In genomic region chr10:54372164-54372563, GRCh38 we compare ENCODE assay signal across 28 cellular contexts.
"Had no signal": no experiment of that assay in that cellular context is flagged by ENCODE, and none has a peak within 500 bp of the region (broad histone marks: within the 10 kb centered on the region; RNA-seq: fewer than 3 reads in every experiment).

No MANE protein-coding gene starts in this region.

- DNase-seq: activated B cell treated with CpG ODN at 0.5 μM for 24 hours; activated CD4-positive, alpha-beta T cell treated with anti-CD3 and anti-CD28 coated beads, Interleukin-2, amount 50 U/mL, for 1 hour; activated CD8-positive, alpha-beta T cell treated with anti-CD3 and anti-CD28 coated beads for 36 hours; activated gamma-delta T cell treated with Interleukin-2 at 50 U/mL for 16 hours; activated naive CD4-positive, alpha-beta T cell treated with anti-CD3 and anti-CD28 coated beads, Interleukin-2, amount 50 U/mL, for 16 hours; activated T-cell treated with anti-CD3 and anti-CD28 coated beads, Interleukin-2, amount 50 U/mL, for 4 hours; amniotic stem cell; brain microvascular endothelial cell; cortex of kidney; effector memory CD8-positive, alpha-beta T cell; erythroblast; gastrocnemius medialis; glutamatergic neuron; left ventricle myocardium superior; mammary epithelial cell; naive B cell; nephron progenitor cell; right lobe of liver; stimulated activated CD4-positive, alpha-beta T cell treated with anti-CD3 and anti-CD28 coated beads, Interleukin-12 subunit alpha, Interleukin-12 subunit beta, amount 100 ng/mL, for 4 hours; stimulated activated CD4-positive, alpha-beta T cell treated with anti-CD3 and anti-CD28 coated beads, Interleukin-4, amount 100 ng/mL, for 1 hour; stimulated activated naive CD8-positive, alpha-beta T cell treated with anti-CD3 and anti-CD28 coated beads, Interleukin-15, Interleukin-2, amounts not matched to agents 100 U/mL and 50 U/mL, for 24 hours; testis; transverse colon had no signal

- H3K27me3 ChIP-seq: brain microvascular endothelial cell, gastrocnemius medialis, neutrophil, right lobe of liver, testis, transverse colon had no signal

- ATAC-seq: activated CD8-positive, alpha-beta T cell treated with anti-CD3 and anti-CD28 coated beads for 36 hours; activated T-cell treated with anti-CD3 and anti-CD28 coated beads, Interleukin-2, amount 50 U/mL, for 4 hours; activated T-helper 17 cell treated with anti-CD3 and anti-CD28 coated beads, Interleukin-2, amount 50 U/mL, for 72 hours; effector memory CD8-positive, alpha-beta T cell; gastrocnemius medialis; left ventricle myocardium superior; right lobe of liver; stimulated activated naive CD8-positive, alpha-beta T cell treated with anti-CD3 and anti-CD28 coated beads, Interleukin-15, Interleukin-2, amounts not matched to agents 100 U/mL and 50 U/mL, for 24 hours had no signal

- H3K9me3 ChIP-seq: gastrocnemius medialis, neutrophil, right lobe of liver, testis, transverse colon had no signal

- H3K4me3 ChIP-seq: gastrocnemius medialis, right lobe of liver, testis, transverse colon had no signal

- H3K27ac ChIP-seq: brain microvascular endothelial cell, gastrocnemius medialis, neutrophil, right lobe of liver, testis, transverse colon had no signal

- H3K4me1 ChIP-seq: gastrocnemius medialis, right lobe of liver, testis, transverse colon had no signal

- FAIRE-seq: astrocyte, islet of Langerhans, urothelium cell line had no signal

- H3K36me3 ChIP-seq: brain microvascular endothelial cell, gastrocnemius medialis, neutrophil, right lobe of liver, transverse colon had no signal
